In the genomic region with DNA sequence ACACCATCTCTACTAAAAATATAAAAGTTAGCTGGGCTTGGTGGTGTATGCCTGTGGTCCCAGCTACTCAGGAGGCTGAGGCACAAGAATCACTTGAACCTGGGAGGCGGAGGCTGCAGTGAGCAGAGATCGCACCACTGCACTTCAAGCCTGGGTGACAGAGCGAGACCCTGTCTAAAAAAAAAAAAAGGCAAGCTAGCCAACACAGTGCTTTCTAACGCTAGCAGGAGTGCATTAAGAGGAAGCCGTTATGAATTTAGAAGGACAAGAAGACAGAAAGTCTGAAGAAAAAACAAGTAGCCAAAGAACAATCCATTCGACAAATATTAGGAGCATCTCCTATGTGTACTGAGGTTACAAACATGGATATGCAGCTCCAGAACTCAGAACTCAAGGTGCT, we compare ENCODE assay signal across 1 cellular context.
TF ChIP-seq lines count a peak whose summit lies in the region.

No MANE protein-coding gene starts in this region.

TF ChIP-seq in GM23338, 12 proteins besides CTCF, POLR2A, EP300 and RAD21:
- TF ChIP-seq ZNF462 (CRISPR knock-in tag; IDR thresholded peaks at IDR 0.05) (no peak), NANOG (IDR thresholded peaks at IDR 0.05; ENCODE audit: borderline replicate concordance) (no peak), STAT1 (IDR thresholded peaks at IDR 0.05; ENCODE audit: unreplicated experiment) (no peak), EZH2phosphoT487 (IDR thresholded peaks at IDR 0.05; ENCODE audit: unreplicated experiment) (no peak), EZH2 (IDR thresholded peaks at IDR 0.05; ENCODE audit: low read depth, unreplicated experiment) (no peak), JUNB (IDR thresholded peaks at IDR 0.05; ENCODE audit: unreplicated experiment) (no peak), ZNF331 (CRISPR knock-in tag; IDR thresholded peaks at IDR 0.05; ENCODE audit: low read depth) (no peak), CREB1 (CRISPR knock-in tag; IDR thresholded peaks at IDR 0.05; ENCODE audit: low read depth) (no peak), REST (IDR thresholded peaks at IDR 0.05; ENCODE audit: unreplicated experiment) (no peak), POLR2AphosphoS5 (IDR thresholded peaks at IDR 0.05; ENCODE audit: low read depth) (no peak), ZNF114 (CRISPR knock-in tag; IDR thresholded peaks at IDR 0.05) (no peak)
- TF ChIP-seq, protein P1, sequence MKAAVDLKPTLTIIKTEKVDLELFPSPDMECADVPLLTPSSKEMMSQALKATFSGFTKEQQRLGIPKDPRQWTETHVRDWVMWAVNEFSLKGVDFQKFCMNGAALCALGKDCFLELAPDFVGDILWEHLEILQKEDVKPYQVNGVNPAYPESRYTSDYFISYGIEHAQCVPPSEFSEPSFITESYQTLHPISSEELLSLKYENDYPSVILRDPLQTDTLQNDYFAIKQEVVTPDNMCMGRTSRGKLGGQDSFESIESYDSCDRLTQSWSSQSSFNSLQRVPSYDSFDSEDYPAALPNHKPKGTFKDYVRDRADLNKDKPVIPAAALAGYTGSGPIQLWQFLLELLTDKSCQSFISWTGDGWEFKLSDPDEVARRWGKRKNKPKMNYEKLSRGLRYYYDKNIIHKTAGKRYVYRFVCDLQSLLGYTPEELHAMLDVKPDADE (IDR thresholded peaks at IDR 0.05), result no peak
